In the genomic region with DNA sequence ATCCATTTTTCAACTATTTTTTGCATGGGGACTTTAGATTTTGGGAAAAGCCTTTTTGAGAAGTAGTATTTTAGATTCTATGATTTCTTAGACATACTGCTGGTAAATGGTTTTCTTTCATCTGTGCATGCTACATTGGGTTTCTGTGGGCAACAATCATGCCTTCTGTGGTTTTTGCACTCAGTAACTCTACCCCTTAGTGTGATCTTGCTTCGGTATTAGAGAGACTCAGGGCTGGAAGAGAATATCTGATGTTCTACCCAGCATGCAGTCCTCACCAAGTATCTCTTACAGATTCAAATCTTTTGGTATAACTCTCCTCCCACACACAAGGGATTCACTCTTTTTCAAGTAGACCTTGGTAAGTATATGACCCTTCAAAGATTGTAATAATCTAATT, we compare ENCODE assay signal across 20 cellular contexts.
DNase-seq lines count a peak whose midpoint lies in the region; ATAC-seq and TF ChIP-seq lines count a peak whose summit lies in the region.
"Had no signal": no experiment of that assay in that cellular context is flagged by ENCODE, and none has a peak within 500 bp of the region (broad histone marks: within the 10 kb centered on the region; RNA-seq: fewer than 3 reads in every experiment).

No MANE protein-coding gene starts in this region.

- TF ChIP-seq CTCF in choroid plexus epithelial cell (conservative IDR thresholded peaks at IDR 0.05; ENCODE audit: low read depth, low read length): no peak

- ATAC-seq in GM18498 (IDR thresholded peaks at IDR 0.05; ENCODE audit: unreplicated experiment) (peak; percentile 93), GM19468 (IDR thresholded peaks at IDR 0.05; ENCODE audit: extremely low read depth, unreplicated experiment) (peak; percentile 49)
- ATAC-seq in stimulated activated naive CD8-positive, alpha-beta T cell treated with anti-CD3 and anti-CD28 coated beads, Interleukin-15, Interleukin-2, amounts not matched to agents 100 U/mL and 50 U/mL, for 24 hours: no peak
- ATAC-seq: left cardiac atrium had no signal

- DNase-seq in Jurkat, Clone E6-1 (ENCODE audit: low read depth, low spot score): peak; percentile 59
- DNase-seq in choroid plexus epithelial cell (ENCODE audit: low read depth): peak; percentile 9
- no peak for DNase-seq in DMS53 treated with DMSO at 0.1 percent for 48 hours (lab: John Stamatoyannopoulos, UW; ENCODE audit: unreplicated experiment)
- no peak for DNase-seq in effector CD8-positive, alpha-beta T cell (lab: John Stamatoyannopoulos, UW)
- DNase-seq in activated CD4-positive, alpha-beta T cell treated with anti-CD3 and anti-CD28 coated beads for 4 hours: no peak
- DNase-seq in stimulated activated naive CD8-positive, alpha-beta T cell treated with anti-CD3 and anti-CD28 coated beads, Interleukin-15, Interleukin-2, amounts not matched to agents 100 U/mL and 50 U/mL, for 24 hours: no peak
- DNase-seq: activated CD4-positive, alpha-beta memory T cell treated with anti-CD3 and anti-CD28 coated beads for 36 hours; CD4-positive, CD25-positive, alpha-beta regulatory T cell; central memory CD4-positive, alpha-beta T cell; DMS79; HFFc6; hypothalamus; Karpas-422; left cardiac atrium; midbrain; NCI-H1436 treated with DMSO at 0.1 percent for 48 hours; NCI-H524 treated with DMSO at 0.1 percent for 48 hours had no signal

- H3K4me3 ChIP-seq in Jurkat, Clone E6-1 (ENCODE audit: low read length): no peak overlapping the region
- H3K4me3 ChIP-seq in choroid plexus epithelial cell (ENCODE audit: low read depth, low read length): no peak overlapping the region
- H3K4me3 ChIP-seq: right atrium auricular region had no signal

Comparison
In these comparisons a context has a peak if more than half of its experiments do, and no peak if none do; other contexts are left out.
1. DNase-seq: peak in Jurkat, Clone E6-1 (single experiment) and choroid plexus epithelial cell (single experiment); none in DMS53 treated with DMSO at 0.1 percent for 48 hours (single experiment), effector CD8-positive, alpha-beta T cell (single experiment), activated CD4-positive, alpha-beta T cell treated with anti-CD3 and anti-CD28 coated beads for 4 hours (0 of 2) and stimulated activated naive CD8-positive, alpha-beta T cell treated with anti-CD3 and anti-CD28 coated beads, Interleukin-15, Interleukin-2, amounts not matched to agents 100 U/mL and 50 U/mL, for 24 hours (single experiment).